15 cellular contexts compared by ENCODE assay signal in genomic region chr18:79479761-79480161, GRCh38.
"Had no signal": no experiment of that assay in that cellular context is flagged by ENCODE, and none has a peak within 500 bp of the region (broad histone marks: within the 10 kb centered on the region; RNA-seq: fewer than 3 reads in every experiment).

No MANE protein-coding gene starts in this region.

- H3K27me3 Mint-ChIP-seq: activated naive CD4-positive, alpha-beta T cell treated with anti-CD3 and anti-CD28 coated beads, Interleukin-2, amount 50 U/mL, for 24 hours had no signal

- H3K36me3 ChIP-seq: adrenal gland, gastrocnemius medialis, prostate gland had no signal

- H3K27ac ChIP-seq: adrenal gland, gastrocnemius medialis, prostate gland, SK-N-MC had no signal

- ATAC-seq: gastrocnemius medialis; natural killer cell; stimulated activated effector memory CD8-positive, alpha-beta T cell treated with anti-CD3 and anti-CD28 coated beads, Interleukin-12 subunit alpha, Interleukin-12 subunit beta, amount 100 ng/mL, for 72 hours had no signal

- H3K4me1 ChIP-seq: adrenal gland, prostate gland had no signal

- H3K27me3 ChIP-seq: adrenal gland, gastrocnemius medialis had no signal

- H3K4me3 ChIP-seq: adrenal gland, gastrocnemius medialis, prostate gland, SK-N-MC had no signal

- H3K9me3 ChIP-seq: adrenal gland, gastrocnemius medialis, prostate gland had no signal

- DNase-seq: activated CD4-positive, CD25-positive, alpha-beta regulatory T cell treated with anti-CD3 and anti-CD28 coated beads, Interleukin-2, amount 50 U/mL, for 72 hours; central memory CD4-positive, alpha-beta T cell; cortex of kidney; effector CD4-positive, alpha-beta T cell; mesendoderm; natural killer cell; stimulated activated CD4-positive, alpha-beta T cell treated with anti-CD3 and anti-CD28 coated beads, Interleukin-12 subunit alpha, Interleukin-12 subunit beta, amount 100 ng/mL, for 4 hours; stimulated activated CD4-positive, alpha-beta T cell treated with anti-CD3 and anti-CD28 coated beads, Interleukin-2, amount 100 ng/mL, for 24 hours; T1000 had no signal

- H3K36me3 Mint-ChIP-seq: natural killer cell had no signal

- H3K9me3 Mint-ChIP-seq: activated naive CD4-positive, alpha-beta T cell treated with anti-CD3 and anti-CD28 coated beads, Interleukin-2, amount 50 U/mL, for 24 hours; natural killer cell; stimulated activated effector memory CD8-positive, alpha-beta T cell treated with anti-CD3 and anti-CD28 coated beads, Interleukin-12 subunit alpha, Interleukin-12 subunit beta, amount 100 ng/mL, for 72 hours had no signal

- H3K4me3 Mint-ChIP-seq: activated naive CD4-positive, alpha-beta T cell treated with anti-CD3 and anti-CD28 coated beads, Interleukin-2, amount 50 U/mL, for 24 hours; natural killer cell; stimulated activated effector memory CD8-positive, alpha-beta T cell treated with anti-CD3 and anti-CD28 coated beads, Interleukin-12 subunit alpha, Interleukin-12 subunit beta, amount 100 ng/mL, for 72 hours had no signal

- H3K27ac Mint-ChIP-seq: natural killer cell; stimulated activated effector memory CD8-positive, alpha-beta T cell treated with anti-CD3 and anti-CD28 coated beads, Interleukin-12 subunit alpha, Interleukin-12 subunit beta, amount 100 ng/mL, for 72 hours had no signal

- H3K4me1 Mint-ChIP-seq: natural killer cell had no signal
